ENCODE assay signal across 8 cellular contexts in genomic region chr14:51219473-51220448, GRCh38.
DNase-seq lines count a peak whose midpoint lies in the region; ATAC-seq and TF ChIP-seq lines count a peak whose summit lies in the region.

No MANE protein-coding gene starts in this region.

- peak; percentile 32 for DNase-seq in D341Med (ENCODE audit: low spot score)
- peak; percentile 39 for DNase-seq in kidney tubule cell (ENCODE audit: low spot score)
- DNase-seq in GM19238 (ENCODE audit: insufficient read length, low spot score), result no peak
- DNase-seq in activated naive CD4-positive, alpha-beta T cell (lab: John Stamatoyannopoulos, UW), result no peak
- DNase-seq in GDM1 (lab: John Stamatoyannopoulos, UW), result no peak

- no peak overlapping the region for H3K4me3 ChIP-seq in WI38 (ENCODE audit: low read depth, low read length)

- peak; percentile 73 for TF ChIP-seq CTCF in LNCAP (IDR thresholded peaks at IDR 0.05)
- TF ChIP-seq CTCF in WI38 (IDR thresholded peaks at IDR 0.05; ENCODE audit: low read depth, low read length), result peak; percentile 34; the same call in 1 of the 2 replicates

- ATAC-seq in GM18868 (IDR thresholded peaks at IDR 0.05; ENCODE audit: unreplicated experiment), result no peak

Comparison
In these comparisons a context has a peak if more than half of its experiments do, and no peak if none do; other contexts are left out.
1. DNase-seq: peak in D341Med (single experiment) and kidney tubule cell (single experiment); none in GM19238 (single experiment), activated naive CD4-positive, alpha-beta T cell (0 of 4) and GDM1 (single experiment).